In genomic region chr2:219905640-219906039, GRCh38 we compare ENCODE assay signal across 30 cellular contexts.
DNase-seq lines count a peak whose midpoint lies in the region; ATAC-seq, FAIRE-seq and TF ChIP-seq lines count a peak whose summit lies in the region.
"Had no signal": no experiment of that assay in that cellular context is flagged by ENCODE, and none has a peak within 500 bp of the region (broad histone marks: within the 10 kb centered on the region; RNA-seq: fewer than 3 reads in every experiment).

No MANE protein-coding gene starts in this region.

- no peak overlapping the region for H3K4me3 ChIP-seq in HEK293 (ENCODE audit: low read depth, low read length)
- H3K4me3 ChIP-seq in K562 = no peak overlapping the region
- no peak overlapping the region for H3K4me3 ChIP-seq in uterus
- H3K4me3 ChIP-seq: A549; BLaER1; BLaER1 treated with 17β-estradiol and CSF1 and Interleukin-3, amounts not matched to agents 10 nM and 100 nM had no signal

- no peak overlapping the region for H3K4me2 ChIP-seq in K562 (ENCODE audit: insufficient read depth, low read length)
- H3K4me2 ChIP-seq: A549; BLaER1; BLaER1 treated with 17β-estradiol and CSF1 and Interleukin-3, amounts not matched to agents 10 nM and 100 nM had no signal

- H3K79me2 ChIP-seq in K562 (ENCODE audit: control insufficient read depth, insufficient read depth, low read length) = no peaks in the 10 kb centered on the region

- TF ChIP-seq RAD21 in K562 (CRISPR knock-in tag; conservative IDR thresholded peaks at IDR 0.05 in 1 of 2, IDR thresholded peaks at IDR 0.05 in 1 of 2) = no peak

- CTCF ChIA-PET in HEK293 (lab: Yijun Ruan, JAX) (no interaction called here), K562 (lab: Yijun Ruan, JAX; ENCODE audit: low intra/inter-chr PET ratio) (no interaction called here)

- H3K36me3 ChIP-seq in HEK293 (ENCODE audit: control insufficient read depth in 2 of 2, insufficient read depth in 1 of 2, low read length in 2 of 2) = no peaks in the 10 kb centered on the region
- H3K36me3 ChIP-seq in K562 (ENCODE audit: control insufficient read depth, insufficient read depth, low read length) = no peaks in the 10 kb centered on the region
- no peaks in the 10 kb centered on the region for H3K36me3 ChIP-seq in uterus
- H3K36me3 ChIP-seq: BE2C; BLaER1; BLaER1 treated with 17β-estradiol and CSF1 and Interleukin-3, amounts not matched to agents 10 nM and 100 nM had no signal

- H3K27me3 ChIP-seq in K562 (ENCODE audit: control insufficient read depth in 2 of 2, insufficient read depth in 2 of 2, low read length in 2 of 2) = no peaks in the 10 kb centered on the region
- no peaks in the 10 kb centered on the region for H3K27me3 ChIP-seq in uterus
- H3K27me3 ChIP-seq: BE2C; BLaER1; BLaER1 treated with 17β-estradiol and CSF1 and Interleukin-3, amounts not matched to agents 10 nM and 100 nM had no signal

- DNase-seq in K562 (ENCODE audit: extremely low read depth in 1 of 4, low spot score in 3 of 4) = no peak
- no peak for DNase-seq in SHP77 (lab: John Stamatoyannopoulos, UW)
- no peak for DNase-seq in uterus
- DNase-seq: 8988T; ACHN; AML-193; BE2C; C1 segment of cervical spinal cord; Caco-2; Calu3; CD4-positive, alpha-beta memory T cell; CD4-positive, alpha-beta T cell; CD4-positive, CD25-positive, alpha-beta regulatory T cell; CD8-positive, alpha-beta memory T cell; CD8-positive, alpha-beta T cell; COR-L47; DMS 273 treated with DMSO at 0.1 percent for 48 hours; DMS153; DMS79; DMS79 treated with DMSO at 0.1 percent for 48 hours; DND-41; EL had no signal

- no peaks in the 10 kb centered on the region for H3K9me1 ChIP-seq in K562 (ENCODE audit: control insufficient read depth, insufficient read depth, low read length)

- no peak for ATAC-seq in K562
- ATAC-seq: A549; CD8-positive, alpha-beta T cell had no signal

- 0% methylated on average over 2 of the region's 2 CpGs for WGBS in K562 (ENCODE audit: insufficient coverage, low coverage, missing lambda C conversion rate)

- intact Hi-C loops in K562 (cut with micrococcal nuclease) = no loop called here
- intact Hi-C loops in uterus (cut with DNase I; ENCODE audit: low total_unique reads) = no loop called here

- no TSS peak for BruUV-seq in K562 (replicated peaks; lab: Mats Ljungman, UMichigan)

- H3K9ac ChIP-seq in K562 (ENCODE audit: insufficient read depth in 1 of 2, low read depth in 2 of 2, low read length in 2 of 2) = no peak overlapping the region
- H3K9ac ChIP-seq: BLaER1; BLaER1 treated with 17β-estradiol and CSF1 and Interleukin-3, amounts not matched to agents 10 nM and 100 nM had no signal

- no peak overlapping the region for H2AFZ ChIP-seq in K562 (ENCODE audit: low read depth, low read length)

- POLR2A ChIA-PET in HEK293 (lab: Yijun Ruan, JAX) = no interaction called here
- POLR2A ChIA-PET in K562 (lab: Yijun Ruan, JAX) = no interaction called here

- no peak overlapping the region for H3K27ac ChIP-seq in HEK293 (ENCODE audit: extremely low read depth, low read depth, low read length)
- H3K27ac ChIP-seq in K562 (ENCODE audit: extremely low read depth, low read depth, low read length) = no peak overlapping the region
- no peak overlapping the region for H3K27ac ChIP-seq in uterus
- H3K27ac ChIP-seq: 22Rv1; A549; BLaER1; BLaER1 treated with 17β-estradiol and CSF1 and Interleukin-3, amounts not matched to agents 10 nM and 100 nM; C4-2B had no signal

- in situ Hi-C loops in K562 (cut with MboI) = no loop called here

- FAIRE-seq in K562 (lab: Jason Lieb, UNC) = no peak
- FAIRE-seq: A204.1, A549, D721Med had no signal

- TF ChIP-seq CTCF in HEK293 (tag by site-specific recombination; IDR thresholded peaks at IDR 0.05) = no peak
- TF ChIP-seq CTCF in K562 (IDR thresholded peaks at IDR 0.05 in 2 of 3, conservative IDR thresholded peaks at IDR 0.05 in 1 of 3; ENCODE audit: insufficient read depth in 2 of 3, low read depth in 1 of 3, low read length in 3 of 3) = no peak
- no peak for TF ChIP-seq CTCF in uterus (IDR thresholded peaks at IDR 0.05)

- no peak for TF ChIP-seq EP300 in K562 (IDR thresholded peaks at IDR 0.05; ENCODE audit: low read length)

- H3K9me3 ChIP-seq in HEK293 (ENCODE audit: control insufficient read depth, insufficient read depth, low read depth, low read length) = no peaks in the 10 kb centered on the region
- no peaks in the 10 kb centered on the region for H3K9me3 ChIP-seq in K562 (replicated peaks; ENCODE audit: control insufficient read depth, insufficient read depth, low read depth, low read length)
- H3K9me3 ChIP-seq in uterus = no peaks in the 10 kb centered on the region
- H3K9me3 ChIP-seq: A549, BE2C, Caco-2 had no signal

- TF ChIP-seq POLR2A in K562 (conservative IDR thresholded peaks at IDR 0.05) = no peak
- TF ChIP-seq POLR2A in uterus (IDR thresholded peaks at IDR 0.05) = no peak

- no peaks in the 10 kb centered on the region for H4K20me1 ChIP-seq in K562 (replicated peaks; ENCODE audit: control insufficient read depth, insufficient read depth, low read length)
- H4K20me1 ChIP-seq: BLaER1; BLaER1 treated with 17β-estradiol and CSF1 and Interleukin-3, amounts not matched to agents 10 nM and 100 nM had no signal

- H3K4me1 ChIP-seq in HEK293 (ENCODE audit: control insufficient read depth, insufficient read depth, low read length) (no peaks in the 10 kb centered on the region), K562 (replicated peaks in 1 of 2; ENCODE audit: control insufficient read depth in 2 of 2, insufficient read depth in 2 of 2, low read length in 2 of 2) (no peaks in the 10 kb centered on the region), uterus (no peaks in the 10 kb centered on the region)
- H3K4me1 ChIP-seq: A549, BE2C, Caco-2 had no signal

TF ChIP-seq in HEK293, 187 proteins besides CTCF, POLR2A, EP300 and RAD21:
- TF ChIP-seq ZNF23 (tag by site-specific recombination; IDR thresholded peaks at IDR 0.05; ENCODE audit: borderline replicate concordance) (no peak), ZNF10 (tag by site-specific recombination; IDR thresholded peaks at IDR 0.05) (peak; percentile 97)

TF ChIP-seq in K562, 482 proteins besides CTCF, POLR2A, EP300 and RAD21:
- TF ChIP-seq ZNF134 (CRISPR knock-in tag; conservative IDR thresholded peaks at IDR 0.05) (peak; percentile 95), KLF10 (CRISPR knock-in tag; IDR thresholded peaks at IDR 0.05) (no peak)
